7 cellular contexts compared by ENCODE assay signal in the genomic region with DNA sequence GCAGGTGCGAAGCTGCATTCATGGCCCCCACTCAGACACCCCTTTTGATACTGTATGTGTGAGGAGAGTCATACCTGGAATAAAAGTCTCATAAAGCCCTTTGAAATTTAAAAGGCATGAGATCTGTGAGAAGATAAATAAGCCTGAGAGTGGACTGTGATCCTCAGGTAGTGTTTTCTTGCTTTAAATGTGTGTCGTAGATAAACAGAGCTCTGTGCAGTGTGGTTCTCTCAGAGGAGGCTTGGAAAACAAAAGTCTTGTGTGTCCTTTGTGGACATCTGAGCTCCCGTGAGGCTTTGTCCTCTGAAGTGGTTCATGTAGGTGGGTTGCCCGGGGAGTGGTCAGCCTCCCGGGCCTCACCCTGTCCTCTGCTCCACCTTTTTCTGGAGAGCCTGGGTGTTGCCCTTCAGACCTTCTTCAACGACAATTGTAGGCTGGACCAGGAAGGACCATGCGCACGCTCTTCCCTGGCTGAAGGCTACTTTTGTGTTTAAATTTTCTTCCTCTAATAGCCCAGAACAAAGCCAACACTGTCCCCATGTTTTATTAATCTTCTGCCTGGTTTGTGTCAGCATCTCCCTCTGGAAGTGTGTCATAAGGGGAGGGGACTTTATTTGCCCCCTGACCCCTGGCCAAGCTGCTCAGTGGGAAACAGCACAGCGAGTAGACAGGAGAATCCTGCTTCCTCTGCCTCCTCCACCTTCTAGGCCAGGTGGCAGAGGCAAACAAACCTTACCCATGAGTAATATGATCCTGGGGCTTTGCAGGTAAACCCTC.
DNase-seq lines count a peak whose midpoint lies in the region; TF ChIP-seq lines count a peak whose summit lies in the region.

No MANE protein-coding gene starts in this region.

- H3K79me2 ChIP-seq in osteoblast (ENCODE audit: insufficient read depth, low read length) = no peaks in the 10 kb centered on the region

- peaks cover 61% of the 10 kb centered on the region for H3K4me1 ChIP-seq in ectodermal cell (ENCODE audit: control insufficient read depth, insufficient read depth, low read length)
- H3K4me1 ChIP-seq in sigmoid colon = peaks cover 0 to 37% (median 33%) of the 10 kb centered on the region in 4 donors
- no peaks in the 10 kb centered on the region for H3K4me1 ChIP-seq in osteoblast (ENCODE audit: insufficient read depth, low read length)

- no peak overlapping the region for H3K4me2 ChIP-seq in osteoblast (ENCODE audit: insufficient read depth, low read length)

- no peak for TF ChIP-seq POLR2A in sigmoid colon (IDR thresholded peaks at IDR 0.05)

- peaks cover 3% of the 10 kb centered on the region for H3K36me3 ChIP-seq in ectodermal cell (ENCODE audit: control insufficient read depth, insufficient read depth, low read length)
- H3K36me3 ChIP-seq in sigmoid colon = peaks cover 0 to 3% (median 0%) of the 10 kb centered on the region in 4 donors
- H3K36me3 ChIP-seq in osteoblast (ENCODE audit: insufficient read depth, low read length) = no peaks in the 10 kb centered on the region

- TF ChIP-seq CTCF in sigmoid colon (IDR thresholded peaks at IDR 0.05) (no peak), foreskin fibroblast (IDR thresholded peaks at IDR 0.05; ENCODE audit: low read depth, low read length) (no peak), osteoblast (IDR thresholded peaks at IDR 0.05; ENCODE audit: extremely low read depth, low read depth, low read length) (no peak)

- H3K9me3 ChIP-seq in ectodermal cell (ENCODE audit: control insufficient read depth, low read length) (no peaks in the 10 kb centered on the region), sigmoid colon (no peaks in the 10 kb centered on the region), osteoblast (ENCODE audit: low read depth, low read length) (no peaks in the 10 kb centered on the region)

- TF ChIP-seq EP300 in sigmoid colon (IDR thresholded peaks at IDR 0.05) = no peak

- H3K27me3 ChIP-seq in ectodermal cell (ENCODE audit: control insufficient read depth, insufficient read depth, low read length, poor library complexity, severe bottlenecking) (no peaks in the 10 kb centered on the region), sigmoid colon (no peaks in the 10 kb centered on the region), osteoblast (ENCODE audit: insufficient read depth, low read length) (no peaks in the 10 kb centered on the region)

- peak overlapping the region; percentile 89 for H3K27ac ChIP-seq in ectodermal cell (ENCODE audit: insufficient read depth, low read depth, low read length, poor library complexity, severe bottlenecking)
- peak overlapping the region in 3 of 4 donors; percentile 52 to 78 (median 65) for H3K27ac ChIP-seq in sigmoid colon
- H3K27ac ChIP-seq in osteoblast (ENCODE audit: low read depth, low read length) = no peak overlapping the region

- 51 to 54% methylated on average over 9 of the region's 9 CpGs for WGBS in ectodermal cell, 2 experiments
- 21 to 60% methylated on average over 9 of the region's 9 CpGs for WGBS in sigmoid colon, 2 donors

- DNase-seq in HT-29 (ENCODE audit: low spot score) (peak; percentile 91), NCI-H2196 treated with DMSO at 0.1 percent for 48 hours (lab: John Stamatoyannopoulos, UW; ENCODE audit: unreplicated experiment) (peak; percentile 89), sigmoid colon (no peak), foreskin fibroblast (no peak), osteoblast (ENCODE audit: insufficient read length, low spot score, missing footprints) (no peak), GM03348 (ENCODE audit: low spot score) (no peak)

- intact Hi-C loops in sigmoid colon (cut with DNase I) = no loop called here

- H3K4me3 ChIP-seq in ectodermal cell (ENCODE audit: insufficient read depth, low read depth, low read length) (peak overlapping the region; percentile 1), sigmoid colon (no peak overlapping the region), foreskin fibroblast (ENCODE audit: low read depth in 1 of 2, low read length in 2 of 2) (no peak overlapping the region), osteoblast (ENCODE audit: insufficient read depth, low read length) (no peak overlapping the region)

- no peaks in the 10 kb centered on the region for H4K20me1 ChIP-seq in osteoblast (ENCODE audit: insufficient read depth, low read length)

- no peak overlapping the region for H2AFZ ChIP-seq in osteoblast (ENCODE audit: low read length)

Comparison
In these comparisons a context has a peak if more than half of its experiments do, and no peak if none do; other contexts are left out.
1. DNase-seq: peak in HT-29 (single experiment) and NCI-H2196 treated with DMSO at 0.1 percent for 48 hours (single experiment); none in sigmoid colon (single experiment), foreskin fibroblast (0 of 2), osteoblast (single experiment) and GM03348 (single experiment).